In genomic region chr6:158819977-158820632, GRCh38 we compare ENCODE assay signal across 9 cellular contexts. TPM values are rescaled to one million over a fixed set of nuclear protein-coding genes. Genes with fewer than 3 reads are reported as not detected.
DNase-seq lines count a peak whose midpoint lies in the region; ATAC-seq and TF ChIP-seq lines count a peak whose summit lies in the region.
"Had no signal": no experiment of that assay in that cellular context is flagged by ENCODE, and none has a peak within 500 bp of the region (broad histone marks: within the 10 kb centered on the region; RNA-seq: fewer than 3 reads in every experiment).

No MANE protein-coding gene starts in this region.

- no CpG with 5 or more reads among the region's 6 CpGs for WGBS in neuronal stem cell (ENCODE audit: extremely low coverage in 2 of 2, insufficient read length in 2 of 2, insufficient replicate concordance in 1 of 2), 2 donors

- peaks cover 2% of the 10 kb centered on the region for H3K79me1 ChIP-seq in neuronal stem cell (ENCODE audit: low read depth, low read length)

- H3K23ac ChIP-seq in neuronal stem cell (ENCODE audit: low read depth, low read length, poor library complexity), result no peak overlapping the region

- no peak overlapping the region for H2BK15ac ChIP-seq in neuronal stem cell (ENCODE audit: low read length)

- no peak overlapping the region for H3K27ac ChIP-seq in neuronal stem cell (replicated peaks; ENCODE audit: low read length)

- H3K27ac Mint-ChIP-seq in Calu3 (ENCODE audit: unreplicated experiment), result peak overlapping the region; percentile 89
- peak overlapping the region; percentile 90 for H3K27ac Mint-ChIP-seq in dendritic cell treated with granulocyte-macrophage colony-stimulating factor and Interleukin-4, amounts not matched to agents 40 ng/mL and 50 ng/mL, for 4 days

- no peak for ATAC-seq in left colon

- H3K4ac ChIP-seq in neuronal stem cell (ENCODE audit: low read length), result no peak overlapping the region

- H3K4me3 ChIP-seq in neuronal stem cell (ENCODE audit: low read length in 2 of 2), result no peak overlapping the region
- no peak overlapping the region for H3K4me3 ChIP-seq in MG63

- H3K27me3 ChIP-seq in neuronal stem cell (ENCODE audit: control insufficient read depth in 3 of 3, insufficient read depth in 3 of 3, low read depth in 1 of 3, low read length in 3 of 3), result no peaks in the 10 kb centered on the region
- H3K27me3 ChIP-seq in MG63, result no peaks in the 10 kb centered on the region

- H3K27me3 Mint-ChIP-seq in Calu3 (ENCODE audit: unreplicated experiment), result no peaks in the 10 kb centered on the region
- peaks cover 3% of the 10 kb centered on the region for H3K27me3 Mint-ChIP-seq in dendritic cell treated with granulocyte-macrophage colony-stimulating factor and Interleukin-4, amounts not matched to agents 40 ng/mL and 50 ng/mL, for 4 days

- H3K9me3 ChIP-seq in neuronal stem cell (replicated peaks in 1 of 2; ENCODE audit: control insufficient read depth in 2 of 2, insufficient read depth in 1 of 2, low read depth in 1 of 2, low read length in 2 of 2), result no peaks in the 10 kb centered on the region
- H3K9me3 ChIP-seq in MG63, result no peaks in the 10 kb centered on the region

- H4K8ac ChIP-seq in neuronal stem cell (ENCODE audit: low read depth, low read length), result no peak overlapping the region

- no peaks in the 10 kb centered on the region for H3K9me3 Mint-ChIP-seq in Calu3 (ENCODE audit: low read depth, unreplicated experiment)
- H3K9me3 Mint-ChIP-seq in dendritic cell treated with granulocyte-macrophage colony-stimulating factor and Interleukin-4, amounts not matched to agents 40 ng/mL and 50 ng/mL, for 4 days, result no peaks in the 10 kb centered on the region

- H3K4me3 Mint-ChIP-seq in Calu3 (ENCODE audit: low read depth, unreplicated experiment), result peak overlapping the region; percentile 85
- H3K4me3 Mint-ChIP-seq in dendritic cell treated with granulocyte-macrophage colony-stimulating factor and Interleukin-4, amounts not matched to agents 40 ng/mL and 50 ng/mL, for 4 days, result peak overlapping the region; percentile 96

- peak overlapping the region; percentile 97 for H2AFZ ChIP-seq in neuronal stem cell (ENCODE audit: low read length)

- no peak overlapping the region for H3K14ac ChIP-seq in neuronal stem cell (ENCODE audit: low read length)

- no TSS peak for BruUV-seq in Calu3 (replicated peaks; lab: Mats Ljungman, UMichigan)

- no peak for TF ChIP-seq CTCF in Calu3 (IDR thresholded peaks at IDR 0.05; ENCODE audit: unreplicated experiment)

- H3K18ac ChIP-seq in neuronal stem cell (ENCODE audit: low read length), result no peak overlapping the region

- no peak overlapping the region for H2BK120ac ChIP-seq in neuronal stem cell (ENCODE audit: low read depth, low read length)

- peaks cover 3 to 15% of the 10 kb centered on the region in 2 donors for H3K4me1 ChIP-seq in neuronal stem cell (ENCODE audit: control insufficient read depth in 2 of 2, insufficient read depth in 1 of 2, low read depth in 1 of 2, low read length in 2 of 2)

- peaks cover under 1% of the 10 kb centered on the region for H3K4me1 Mint-ChIP-seq in Calu3 (ENCODE audit: low read depth, unreplicated experiment)
- H3K4me1 Mint-ChIP-seq in dendritic cell treated with granulocyte-macrophage colony-stimulating factor and Interleukin-4, amounts not matched to agents 40 ng/mL and 50 ng/mL, for 4 days (ENCODE audit: low read depth), result peaks cover 24% of the 10 kb centered on the region

- no peak overlapping the region for H4K91ac ChIP-seq in neuronal stem cell (ENCODE audit: low read depth, low read length, poor library complexity)

- CTCF ChIA-PET in Calu3 (lab: Charles Lee), result interaction anchor here (0.8 to 1.5 kb wide), 3 partner anchors 12 to 56 kb away, joined by 4 to 12 read pairs (median 9); no protein-coding TSS in a partner anchor

- H2BK12ac ChIP-seq in neuronal stem cell (ENCODE audit: low read length), result no peak overlapping the region

- H2BK5ac ChIP-seq in neuronal stem cell (ENCODE audit: low read length), result no peak overlapping the region

- H3K36me3 Mint-ChIP-seq in Calu3 (ENCODE audit: insufficient read depth, unreplicated experiment), result peaks cover 54% of the 10 kb centered on the region
- H3K36me3 Mint-ChIP-seq in dendritic cell treated with granulocyte-macrophage colony-stimulating factor and Interleukin-4, amounts not matched to agents 40 ng/mL and 50 ng/mL, for 4 days (ENCODE audit: low read depth), result peaks cover 29% of the 10 kb centered on the region

- no peak overlapping the region for H2AK5ac ChIP-seq in neuronal stem cell (ENCODE audit: low read depth, low read length)

- DNase-seq in Calu3, result no peak
- peak; percentile 68 for DNase-seq in NCI-H226
- no peak for DNase-seq in neuronal stem cell (ENCODE audit: low spot score)
- no peak for DNase-seq in central memory CD4-positive, alpha-beta T cell
- DNase-seq in midbrain (lab: John Stamatoyannopoulos, UW), result no peak
- no peak for DNase-seq in MG63
- no peak for DNase-seq in left colon
- DNase-seq: NCI-H1694 had no signal

- H3K36me3 ChIP-seq in neuronal stem cell (replicated peaks in 1 of 2; ENCODE audit: control insufficient read depth in 2 of 2, insufficient read depth in 2 of 2, low read length in 2 of 2) (peaks cover 0 to 14% of the 10 kb centered on the region in 2 donors), MG63 (peaks cover 28% of the 10 kb centered on the region)

- no peak overlapping the region for H3K9ac ChIP-seq in neuronal stem cell (ENCODE audit: low read depth, low read length, poor library complexity)

- intact Hi-C loops in Calu3 (cut with micrococcal nuclease; ENCODE audit: unreplicated experiment) (loop anchor here (5.0 kb wide), 1 partner anchor 47 kb away; no protein-coding TSS in a partner anchor), left colon (cut with DNase I, micrococcal nuclease) (no loop called here)
- intact Hi-C loops in dendritic cell treated with granulocyte-macrophage colony-stimulating factor and Interleukin-4, amounts not matched to agents 40 ng/mL and 50 ng/mL, for 4 days (cut with micrococcal nuclease), result loop anchor here (5.0 kb wide), 1 partner anchor 32 kb away; no protein-coding TSS in a partner anchor

- H3K4me2 ChIP-seq in neuronal stem cell (ENCODE audit: insufficient read depth, low read length, poor library complexity, severe bottlenecking), result no peak overlapping the region

RNA-seq across cellular contexts. Expression of gene EZR, which starts 0.9 kb away (rescaled TPM):
- 935 and 954 TPM in 2 replicates for total RNA-seq in Calu3 (2022)
- 32.4 TPM for polyA plus RNA-seq in neuronal stem cell (2013, experiment 1 of 2)
- polyA plus RNA-seq in neuronal stem cell (2013, experiment 2 of 2), result 32.9 TPM
- total RNA-seq in MG63 (2014; rRNA removed; shearing (Covaris generic); ENCODE audit: low replicate concordance), result 226 and 236 TPM in 2 replicates
- total RNA-seq in left colon, result 100 to 1,000 TPM; 368 to 492 TPM

Comparison
In these comparisons a context has a peak if more than half of its experiments do, and no peak if none do; other contexts are left out.
1. intact Hi-C loops: an anchor here in Calu3 (5.0 kb wide) and dendritic cell treated with granulocyte-macrophage colony-stimulating factor and Interleukin-4, amounts not matched to agents 40 ng/mL and 50 ng/mL, for 4 days (5.0 kb wide); none called in left colon.